Comparison of ENCODE assay signal across 33 cellular contexts in genomic region chr15:87733522-87733921, GRCh38.
"Had no signal": no experiment of that assay in that cellular context is flagged by ENCODE, and none has a peak within 500 bp of the region (broad histone marks: within the 10 kb centered on the region; RNA-seq: fewer than 3 reads in every experiment).

No MANE protein-coding gene starts in this region.

- H3K4me1 ChIP-seq: breast epithelium, colonic mucosa, esophagus squamous epithelium, gastroesophageal sphincter had no signal

- H3K27ac Mint-ChIP-seq: activated CD4-positive, alpha-beta memory T cell treated with anti-CD3 and anti-CD28 coated beads for 36 hours; activated CD4-positive, alpha-beta T cell treated with anti-CD3 and anti-CD28 coated beads for 36 hours; activated CD4-positive, alpha-beta T cell treated with anti-CD3 and anti-CD28 coated beads, Interleukin-2, amount 10 ng/mL, durations not matched to agents 24 days and 14 days; activated CD8-positive, alpha-beta memory T cell treated with anti-CD3 and anti-CD28 coated beads, Interleukin-2, amount 10 ng/mL, durations not matched to agents 7 days and 5 days; activated CD8-positive, alpha-beta T cell treated with anti-CD3 and anti-CD28 coated beads, Interleukin-2, amount 10 ng/mL, durations not matched to agents 7 days and 5 days; activated naive CD4-positive, alpha-beta T cell treated with anti-CD3 and anti-CD28 coated beads for 36 hours; activated naive CD4-positive, alpha-beta T cell treated with anti-CD3 and anti-CD28 coated beads, Interleukin-2, amount 50 U/mL, for 24 hours; activated naive CD8-positive, alpha-beta T cell treated with anti-CD3 and anti-CD28 coated beads for 36 hours; activated naive CD8-positive, alpha-beta T cell treated with anti-CD3 and anti-CD28 coated beads, Interleukin-2, amount 50 U/mL, for 24 hours; activated T-helper 1 cell treated with anti-CD3 and anti-CD28 coated beads, Interleukin-12 subunit alpha, Interleukin-12 subunit beta, Interleukin-2, Interleukin-4 antibody, amounts not matched to agents 30 ng/mL and 10 ng/mL and 1 ng/mL, durations not matched to agents 14 hours and 24 hours and 36 hours; activated T-helper 2 cell treated with anti-CD3 and anti-CD28 coated beads, Interferon-gamma antibody, Interleukin-2, Interleukin-4, amounts not matched to agents 10 μg/mL and 5 μg/mL and 100 μg/mL, durations not matched to agents 14 hours and 24 hours and 36 hours; T-helper 17 cell; T-helper 2 cell treated with Interferon-gamma antibody and Interleukin-4, amounts not matched to agents 5 μg/mL and 100 μg/mL, for 36 hours had no signal

- H3K27me3 ChIP-seq: ascending aorta, breast epithelium, cardiac muscle cell, colonic mucosa had no signal

- DNase-seq: activated CD4-positive, alpha-beta memory T cell treated with anti-CD3 and anti-CD28 coated beads for 36 hours; activated CD4-positive, alpha-beta T cell treated with anti-CD3 and anti-CD28 coated beads for 36 hours; activated CD4-positive, alpha-beta T cell treated with anti-CD3 and anti-CD28 coated beads, Interleukin-2, amount 10 ng/mL, durations not matched to agents 24 days and 14 days; activated CD4-positive, CD25-positive, alpha-beta regulatory T cell; activated CD4-positive, CD25-positive, alpha-beta regulatory T cell treated with anti-CD3 and anti-CD28 coated beads, Interleukin-2, amount 50 U/mL, for 72 hours; activated CD8-positive, alpha-beta memory T cell treated with anti-CD3 and anti-CD28 coated beads, Interleukin-2, amount 10 ng/mL, durations not matched to agents 7 days and 5 days; activated CD8-positive, alpha-beta memory T cell treated with anti-CD3 and anti-CD28 coated beads, Interleukin-2, amount 50 U/mL, for 4 hours; activated CD8-positive, alpha-beta T cell treated with anti-CD3 and anti-CD28 coated beads, Interleukin-2, amount 10 ng/mL, durations not matched to agents 7 days and 5 days; activated effector memory CD4-positive, alpha-beta T cell treated with anti-CD3 and anti-CD28 coated beads, Interleukin-2, amount 50 U/mL, for 16 hours; activated naive CD4-positive, alpha-beta T cell treated with anti-CD3 and anti-CD28 coated beads for 36 hours; activated naive CD8-positive, alpha-beta T cell treated with anti-CD3 and anti-CD28 coated beads for 36 hours; activated naive CD8-positive, alpha-beta T cell treated with anti-CD3 and anti-CD28 coated beads, Interleukin-2, amount 50 U/mL, for 24 hours; activated T-cell treated with anti-CD3 and anti-CD28 coated beads, Interleukin-2, amount 50 U/mL, for 1 hour; activated T-cell treated with anti-CD3 and anti-CD28 coated beads, Interleukin-2, amount 50 U/mL, for 48 hours; central memory CD4-positive, alpha-beta T cell; cerebellar nuclear complex; colonic mucosa; effector CD8-positive, alpha-beta T cell; esophagus squamous epithelium; foreskin melanocyte; T-helper 1 cell; T-helper 17 cell; T1000 had no signal

- H3K36me3 Mint-ChIP-seq: activated CD4-positive, alpha-beta memory T cell treated with anti-CD3 and anti-CD28 coated beads for 36 hours; activated CD8-positive, alpha-beta memory T cell treated with anti-CD3 and anti-CD28 coated beads, Interleukin-2, amount 10 ng/mL, durations not matched to agents 7 days and 5 days; activated naive CD4-positive, alpha-beta T cell treated with anti-CD3 and anti-CD28 coated beads, Interleukin-2, amount 50 U/mL, for 24 hours; activated naive CD8-positive, alpha-beta T cell treated with anti-CD3 and anti-CD28 coated beads for 36 hours; brain had no signal

- H3K36me3 ChIP-seq: ascending aorta, breast epithelium, cardiac muscle cell, colonic mucosa, esophagus squamous epithelium, gastroesophageal sphincter had no signal

- ATAC-seq: activated CD4-positive, alpha-beta T cell treated with anti-CD3 and anti-CD28 coated beads for 36 hours; activated CD8-positive, alpha-beta memory T cell treated with anti-CD3 and anti-CD28 coated beads, Interleukin-2, amount 10 ng/mL, durations not matched to agents 7 days and 5 days; activated CD8-positive, alpha-beta T cell treated with anti-CD3 and anti-CD28 coated beads, Interleukin-2, amount 10 ng/mL, durations not matched to agents 7 days and 5 days; gastroesophageal sphincter; T-helper 17 cell had no signal

- H3K4me3 Mint-ChIP-seq: activated CD4-positive, alpha-beta memory T cell treated with anti-CD3 and anti-CD28 coated beads for 36 hours; activated CD4-positive, alpha-beta T cell treated with anti-CD3 and anti-CD28 coated beads for 36 hours; activated CD4-positive, alpha-beta T cell treated with anti-CD3 and anti-CD28 coated beads, Interleukin-2, amount 10 ng/mL, durations not matched to agents 24 days and 14 days; activated CD8-positive, alpha-beta memory T cell treated with anti-CD3 and anti-CD28 coated beads, Interleukin-2, amount 10 ng/mL, durations not matched to agents 7 days and 5 days; activated CD8-positive, alpha-beta T cell treated with anti-CD3 and anti-CD28 coated beads, Interleukin-2, amount 10 ng/mL, durations not matched to agents 7 days and 5 days; activated naive CD4-positive, alpha-beta T cell treated with anti-CD3 and anti-CD28 coated beads for 36 hours; activated naive CD4-positive, alpha-beta T cell treated with anti-CD3 and anti-CD28 coated beads, Interleukin-2, amount 50 U/mL, for 24 hours; activated naive CD8-positive, alpha-beta T cell treated with anti-CD3 and anti-CD28 coated beads for 36 hours; activated naive CD8-positive, alpha-beta T cell treated with anti-CD3 and anti-CD28 coated beads, Interleukin-2, amount 50 U/mL, for 24 hours; activated T-helper 1 cell treated with anti-CD3 and anti-CD28 coated beads, Interleukin-12 subunit alpha, Interleukin-12 subunit beta, Interleukin-2, Interleukin-4 antibody, amounts not matched to agents 30 ng/mL and 10 ng/mL and 1 ng/mL, durations not matched to agents 14 hours and 24 hours and 36 hours; T-helper 17 cell; T-helper 2 cell treated with Interferon-gamma antibody and Interleukin-4, amounts not matched to agents 5 μg/mL and 100 μg/mL, for 36 hours had no signal

- H3K4me3 ChIP-seq: ascending aorta, breast epithelium, cardiac muscle cell, colonic mucosa, esophagus squamous epithelium, gastroesophageal sphincter had no signal

- H3K27ac ChIP-seq: ascending aorta, breast epithelium, cardiac muscle cell, colonic mucosa, epithelial cell of prostate, esophagus squamous epithelium, gastroesophageal sphincter had no signal

- H3K9me3 ChIP-seq: ascending aorta, breast epithelium, colonic mucosa, esophagus squamous epithelium, gastroesophageal sphincter had no signal

- H3K27me3 Mint-ChIP-seq: activated CD4-positive, alpha-beta memory T cell treated with anti-CD3 and anti-CD28 coated beads for 36 hours; activated CD4-positive, alpha-beta T cell treated with anti-CD3 and anti-CD28 coated beads for 36 hours; activated CD4-positive, alpha-beta T cell treated with anti-CD3 and anti-CD28 coated beads, Interleukin-2, amount 10 ng/mL, durations not matched to agents 24 days and 14 days; activated CD8-positive, alpha-beta memory T cell treated with anti-CD3 and anti-CD28 coated beads, Interleukin-2, amount 10 ng/mL, durations not matched to agents 7 days and 5 days; activated naive CD4-positive, alpha-beta T cell treated with anti-CD3 and anti-CD28 coated beads, Interleukin-2, amount 50 U/mL, for 24 hours; activated naive CD8-positive, alpha-beta T cell treated with anti-CD3 and anti-CD28 coated beads for 36 hours; activated naive CD8-positive, alpha-beta T cell treated with anti-CD3 and anti-CD28 coated beads, Interleukin-2, amount 50 U/mL, for 24 hours had no signal

- H3K9me3 Mint-ChIP-seq: activated naive CD4-positive, alpha-beta T cell treated with anti-CD3 and anti-CD28 coated beads for 36 hours; activated naive CD4-positive, alpha-beta T cell treated with anti-CD3 and anti-CD28 coated beads, Interleukin-2, amount 50 U/mL, for 24 hours; activated naive CD8-positive, alpha-beta T cell treated with anti-CD3 and anti-CD28 coated beads for 36 hours; activated T-helper 2 cell treated with anti-CD3 and anti-CD28 coated beads, Interferon-gamma antibody, Interleukin-2, Interleukin-4, amounts not matched to agents 10 μg/mL and 5 μg/mL and 100 μg/mL, durations not matched to agents 14 hours and 24 hours and 36 hours; T-helper 2 cell treated with Interferon-gamma antibody and Interleukin-4, amounts not matched to agents 5 μg/mL and 100 μg/mL, for 36 hours had no signal
